Comparison of ENCODE assay signal across 8 cellular contexts in the genomic region with DNA sequence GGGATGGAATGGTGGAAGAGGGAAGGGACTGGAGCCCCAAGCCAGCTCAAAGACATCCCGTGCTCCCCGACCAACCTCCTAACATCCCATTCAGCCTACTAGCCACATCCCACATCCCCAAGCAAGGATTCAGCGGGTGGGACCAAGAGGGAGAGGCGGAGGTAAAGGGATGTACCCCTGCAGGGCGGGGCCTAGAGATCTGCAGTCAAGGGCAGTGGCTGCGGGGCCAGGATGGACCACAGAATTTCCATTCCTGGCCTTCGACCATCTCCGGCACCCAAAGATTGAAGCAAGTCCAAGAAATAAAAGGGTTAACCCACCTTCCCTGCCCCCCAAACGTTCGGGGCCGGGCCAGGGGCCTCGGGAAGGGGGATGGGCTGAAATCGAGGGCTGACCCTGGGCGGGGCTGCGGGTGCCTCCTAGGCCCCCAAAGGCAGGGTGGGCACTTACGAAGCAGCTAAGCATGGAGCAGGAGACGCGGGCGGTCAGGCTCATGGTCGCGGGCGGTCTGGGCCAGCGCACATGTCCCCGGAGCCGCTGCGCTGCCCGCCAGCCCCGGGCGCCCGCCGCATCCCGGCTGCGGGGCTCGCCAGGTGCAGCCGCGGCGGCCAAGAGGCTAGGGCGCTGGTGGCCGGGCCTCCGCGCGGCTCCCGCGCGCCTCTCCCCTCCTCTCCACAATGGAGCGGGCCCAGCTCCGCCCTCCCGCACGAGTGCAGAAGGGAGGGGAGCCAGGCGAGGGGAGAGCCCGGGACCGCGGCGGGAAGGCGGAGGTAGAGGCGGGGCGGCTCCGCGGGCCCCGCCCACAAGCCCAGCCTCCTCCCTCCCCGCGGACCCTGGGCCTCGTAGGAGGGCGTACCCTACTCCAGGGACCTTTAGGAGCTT. TPM values are rescaled to one million over a fixed set of nuclear protein-coding genes. Genes with fewer than 3 reads are reported as not detected.
DNase-seq lines count a peak whose midpoint lies in the region; ATAC-seq and TF ChIP-seq lines count a peak whose summit lies in the region.

A gene (minus strand): TSS at position 726 of the 882 bp plus-strand sequence. CDS start 231 bp downstream, at position 495.

- peaks cover 10% of the 10 kb centered on the region for H3K79me1 ChIP-seq in trophoblast cell (ENCODE audit: low read length)

- H3K9me3 ChIP-seq in adipocyte (ENCODE audit: control insufficient read depth, low read length) (no peaks in the 10 kb centered on the region), heart left ventricle (no peaks in the 10 kb centered on the region), trophoblast cell (ENCODE audit: insufficient read depth, low read depth, low read length) (no peaks in the 10 kb centered on the region), thyroid gland (no peaks in the 10 kb centered on the region)

- H3K27me3 ChIP-seq in adipocyte (replicated peaks; ENCODE audit: control insufficient read depth, insufficient read depth, low read length) (no peaks in the 10 kb centered on the region), heart left ventricle (no peaks in the 10 kb centered on the region), trophoblast cell (ENCODE audit: insufficient read depth, low read length) (no peaks in the 10 kb centered on the region), thyroid gland (no peaks in the 10 kb centered on the region)

- peak in 1 of 2 donors; percentile 50 for TF ChIP-seq POLR2A in heart left ventricle (IDR thresholded peaks at IDR 0.05)
- TF ChIP-seq POLR2A in thyroid gland (IDR thresholded peaks at IDR 0.05): peak in 1 of 2 donors; percentile 48

- peak within 1 kb of the TSS; percentile 91 for H3K14ac ChIP-seq in trophoblast cell (ENCODE audit: low read length)

- H3K4me3 ChIP-seq in adipocyte (ENCODE audit: low read length) (peak within 1 kb of the TSS; percentile 80), heart left ventricle (peak within 1 kb of the TSS; percentile 55 to 89 (median 70)), trophoblast cell (ENCODE audit: low read depth, low read length) (peak within 1 kb of the TSS; percentile 72), thyroid gland (replicated peaks in 1 of 3) (peak within 1 kb of the TSS; percentile 39 to 59 (median 41))

- H3K27ac ChIP-seq in heart left ventricle (peak within 1 kb of the TSS in 11 of 12 donors; percentile 50 to 97 (median 60)), trophoblast cell (ENCODE audit: low read depth, low read length) (no peak within 1 kb of the TSS), thyroid gland (peak within 1 kb of the TSS; percentile 44 to 73 (median 70))

- TF ChIP-seq CTCF in heart left ventricle (IDR thresholded peaks at IDR 0.05) (no peak), thyroid gland (IDR thresholded peaks at IDR 0.05) (no peak)

- peak; percentile 9 to 52 (median 48) for ATAC-seq in heart left ventricle

- peak; percentile 44 to 86 for DNase-seq in NCI-H187 (lab: John Stamatoyannopoulos, UW)
- no peak for DNase-seq in NCI-H187 treated with DMSO at 0.1 percent for 48 hours (lab: John Stamatoyannopoulos, UW)
- DNase-seq in NCI-H128 (lab: John Stamatoyannopoulos, UW; ENCODE audit: unreplicated experiment): peak; percentile 58
- peak; percentile 60 to 76 (median 73) for DNase-seq in T-helper 1 cell
- peak; percentile 92 for DNase-seq in adipocyte (ENCODE audit: low read depth)
- peak; percentile 85 to 92 (median 87) for DNase-seq in heart left ventricle
- peak; percentile 81 to 87 for DNase-seq in trophoblast cell
- DNase-seq in thyroid gland: peak; percentile 84 to 88

- peak within 1 kb of the TSS; percentile 45 for H2BK120ac ChIP-seq in trophoblast cell (ENCODE audit: insufficient read depth, low read length, poor library complexity)

- peaks cover 6% of the 10 kb centered on the region for H3K79me2 ChIP-seq in trophoblast cell (ENCODE audit: control insufficient read depth, insufficient read depth, low read length, poor library complexity)

- peak within 1 kb of the TSS; percentile 46 for H2BK5ac ChIP-seq in trophoblast cell (ENCODE audit: low read depth, low read length, poor library complexity)

- peak within 1 kb of the TSS; percentile 85 for H3K18ac ChIP-seq in trophoblast cell (ENCODE audit: low read length)

- H3K36me3 ChIP-seq in adipocyte (ENCODE audit: control insufficient read depth, insufficient read depth, low read length, severe bottlenecking) (peaks cover 34% of the 10 kb centered on the region), heart left ventricle (peaks cover 5 to 48% (median 36%) of the 10 kb centered on the region in 9 donors), trophoblast cell (ENCODE audit: control insufficient read depth in 1 of 2, insufficient read depth in 2 of 2, low read length in 2 of 2) (peaks cover 21 to 28% of the 10 kb centered on the region in 2 experiments), thyroid gland (peaks cover 27 to 30% of the 10 kb centered on the region in 2 donors)

- peaks cover 23% of the 10 kb centered on the region for H3K4me1 ChIP-seq in adipocyte (ENCODE audit: control insufficient read depth, insufficient read depth, low read length)
- H3K4me1 ChIP-seq in heart left ventricle: peaks cover 5 to 46% (median 30%) of the 10 kb centered on the region in 12 donors
- H3K4me1 ChIP-seq in trophoblast cell (ENCODE audit: control insufficient read depth in 1 of 2, insufficient read depth in 2 of 2, low read length in 2 of 2): peaks cover 9 to 21% of the 10 kb centered on the region in 2 experiments
- H3K4me1 ChIP-seq in thyroid gland: peaks cover 27 to 38% of the 10 kb centered on the region in 2 donors

- WGBS in heart left ventricle, 4 donors: 1 to 2% (median 1%) methylated on average over 29 to 64 of the region's 64 CpGs
- no CpG with 5 or more reads among the region's 64 CpGs for WGBS in trophoblast cell (ENCODE audit: extremely low coverage, insufficient coverage, insufficient read length)
- WGBS in thyroid gland, 2 donors: 1 to 3% methylated on average over 27 to 29 of the region's 64 CpGs

- peak within 1 kb of the TSS; percentile 79 for H4K8ac ChIP-seq in trophoblast cell (ENCODE audit: low read depth, low read length)

- H2BK12ac ChIP-seq in trophoblast cell (ENCODE audit: low read length): peak within 1 kb of the TSS; percentile 10

- peak within 1 kb of the TSS; percentile 90 for H4K12ac ChIP-seq in trophoblast cell (ENCODE audit: low read depth, low read length)

- H3K4me2 ChIP-seq in trophoblast cell (ENCODE audit: low read length): peak within 1 kb of the TSS; percentile 87

- peak within 1 kb of the TSS; percentile 56 for H2AK5ac ChIP-seq in trophoblast cell (ENCODE audit: low read length)

- peak within 1 kb of the TSS; percentile 89 for H4K91ac ChIP-seq in trophoblast cell (ENCODE audit: low read depth, low read length)

- H2AFZ ChIP-seq in trophoblast cell (ENCODE audit: insufficient read depth, low read length, poor library complexity): peak within 1 kb of the TSS; percentile 89

- H3K23ac ChIP-seq in trophoblast cell (ENCODE audit: low read length): no peak within 1 kb of the TSS

- peak within 1 kb of the TSS; percentile 66 for H3K4ac ChIP-seq in trophoblast cell (ENCODE audit: low read depth, low read length)

- intact Hi-C loops in heart left ventricle (cut with DNase I): loop anchor here in 3 of 10 donors (10.0 kb wide), 3 partner anchors 121 to 591 kb away; a partner anchor contains a TSS
- intact Hi-C loops in thyroid gland (cut with DNase I): loop anchor here (5.0 to 10.0 kb wide), 2 partner anchors 121 to 488 kb away; no protein-coding TSS in a partner anchor

- H3K9ac ChIP-seq in adipocyte (ENCODE audit: low read length) (peak within 1 kb of the TSS; percentile 81), trophoblast cell (ENCODE audit: low read length) (peak within 1 kb of the TSS; percentile 68)

RNA-seq across cellular contexts. Expression of the gene that starts here (rescaled TPM):
- total RNA-seq in heart left ventricle (10 to 100 TPM; 10.9 to 24.9 (median 19.8) TPM), thyroid gland (10 to 100 TPM; 35.1 to 97.8 (median 65.2) TPM)
- 10 to 100 TPM in 1 of 2 donors, 1 to 10 TPM in 1; 9.1 to 22.5 TPM for polyA plus RNA-seq in heart left ventricle
- polyA plus RNA-seq in trophoblast cell (2013): 36.4 and 37.2 TPM in 2 replicates
